In the genomic region with DNA sequence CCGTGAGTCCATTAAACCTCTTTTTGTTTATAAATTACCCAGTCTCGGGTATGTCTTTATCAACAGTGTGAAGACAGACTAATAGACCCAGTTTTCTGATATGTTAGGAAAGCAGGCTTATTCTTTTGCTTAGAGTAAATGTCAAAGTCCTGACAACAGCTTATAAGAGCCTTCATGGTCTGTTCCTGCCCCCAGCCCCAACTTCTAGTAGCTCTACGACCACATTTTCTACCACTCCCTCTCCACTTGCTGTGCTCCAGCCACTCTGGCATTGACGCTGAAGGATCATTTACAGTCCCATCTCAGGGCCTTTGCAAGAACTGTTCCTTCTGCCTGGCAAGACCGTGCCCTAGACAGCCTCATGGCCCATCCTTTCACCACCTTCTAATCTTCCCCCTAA, we compare ENCODE assay signal across 23 cellular contexts.
"Had no signal": no experiment of that assay in that cellular context is flagged by ENCODE, and none has a peak within 500 bp of the region (broad histone marks: within the 10 kb centered on the region; RNA-seq: fewer than 3 reads in every experiment).

No MANE protein-coding gene starts in this region.

- ATAC-seq: gastrocnemius medialis, heart right ventricle, left cardiac atrium, left lung, left ventricle myocardium superior, lower lobe of right lung had no signal

- H3K36me3 ChIP-seq: esophagus squamous epithelium, gastrocnemius medialis, heart right ventricle, left lung, lower lobe of right lung had no signal

- H3K4me3 ChIP-seq: coronary artery, dorsolateral prefrontal cortex, esophagus squamous epithelium, gastrocnemius medialis, heart right ventricle, left lung, lower lobe of right lung had no signal

- H3K4me1 ChIP-seq: esophagus squamous epithelium, gastrocnemius medialis, heart right ventricle, left lung, lower lobe of right lung had no signal

- DNase-seq: dermis blood vessel endothelial cell; dorsolateral prefrontal cortex; effector CD4-positive, alpha-beta T cell; effector memory CD4-positive, alpha-beta T cell; esophagus squamous epithelium; foreskin fibroblast; foreskin melanocyte; gastrocnemius medialis; glutamatergic neuron; head of caudate nucleus; heart right ventricle; hippocampal formation; left cardiac atrium; left lung; left ventricle myocardium superior; lower lobe of right lung; mesenchymal stem cell; midbrain had no signal

- H3K9me3 ChIP-seq: esophagus squamous epithelium, gastrocnemius medialis, heart right ventricle, left lung, lower lobe of right lung had no signal

- H3K27ac ChIP-seq: coronary artery, dorsolateral prefrontal cortex, esophagus squamous epithelium, gastrocnemius medialis, heart right ventricle, left lung, lower lobe of right lung had no signal

- FAIRE-seq: colon, endothelial cell of umbilical vein, islet of Langerhans, keratinocyte had no signal

- H3K27me3 ChIP-seq: gastrocnemius medialis had no signal
